Comparison of ENCODE assay signal across 17 cellular contexts in the genomic region with DNA sequence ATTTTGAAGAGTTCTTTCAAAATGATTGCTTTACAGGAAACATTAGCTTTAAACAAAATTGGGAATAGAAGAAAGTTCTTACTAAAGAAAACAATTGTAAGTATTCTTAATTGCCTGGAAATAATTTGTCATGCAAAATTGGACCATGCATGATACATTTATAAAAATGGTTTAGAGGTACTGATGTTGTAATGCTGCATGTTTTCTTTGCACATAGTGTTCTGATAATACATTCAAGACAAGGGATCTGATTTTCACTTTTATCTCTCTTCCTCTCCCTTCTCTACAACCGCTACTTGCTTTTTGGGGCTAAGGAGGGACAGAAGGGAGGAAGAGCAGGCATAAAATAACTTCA.
"Had no signal": no experiment of that assay in that cellular context is flagged by ENCODE, and none has a peak within 500 bp of the region (broad histone marks: within the 10 kb centered on the region; RNA-seq: fewer than 3 reads in every experiment).

No MANE protein-coding gene starts in this region.

- ATAC-seq: activated T-cell treated with anti-CD3 and anti-CD28 coated beads, Interleukin-2, amount 50 U/mL, for 72 hours; lower lobe of right lung; stimulated activated memory B cell treated with anti-CD40 and anti-IgM and Interleukin-4, amounts not matched to agents 10 μg/mL and 1 μg/mL and 100 μg/mL, for 72 hours had no signal

- DNase-seq: activated CD4-positive, alpha-beta T cell treated with anti-CD3 and anti-CD28 coated beads, Interleukin-2, amount 10 ng/mL, durations not matched to agents 24 days and 14 days; activated CD4-positive, CD25-positive, alpha-beta regulatory T cell; activated CD8-positive, alpha-beta memory T cell treated with anti-CD3 and anti-CD28 coated beads, Interleukin-2, amount 50 U/mL, for 48 hours; activated gamma-delta T cell treated with Interleukin-2 at 50 U/mL for 16 hours; activated naive CD8-positive, alpha-beta T cell treated with anti-CD3 and anti-CD28 coated beads for 36 hours; activated T-cell treated with anti-CD3 and anti-CD28 coated beads, Interleukin-2, amount 50 U/mL, for 72 hours; dorsolateral prefrontal cortex; lower lobe of right lung; midbrain; ovary; stimulated activated CD4-positive, alpha-beta T cell treated with anti-CD3 and anti-CD28 coated beads, Interleukin-2, amount 100 ng/mL, for 48 hours; trophoblast cell had no signal

- H3K9me3 Mint-ChIP-seq: activated CD4-positive, alpha-beta T cell treated with anti-CD3 and anti-CD28 coated beads, Interleukin-2, amount 10 ng/mL, durations not matched to agents 24 days and 14 days had no signal

- H3K27me3 Mint-ChIP-seq: activated CD4-positive, alpha-beta T cell treated with anti-CD3 and anti-CD28 coated beads, Interleukin-2, amount 10 ng/mL, durations not matched to agents 24 days and 14 days; activated naive CD8-positive, alpha-beta T cell treated with anti-CD3 and anti-CD28 coated beads for 36 hours; stimulated activated memory B cell treated with anti-CD40 and anti-IgM and Interleukin-4, amounts not matched to agents 10 μg/mL and 1 μg/mL and 100 μg/mL, for 72 hours had no signal

- H3K4me3 ChIP-seq: dorsolateral prefrontal cortex, hepatocyte, lower lobe of right lung, ovary had no signal

- H3K4me2 ChIP-seq: hepatocyte had no signal

- H3K4me1 Mint-ChIP-seq: activated CD4-positive, alpha-beta T cell treated with anti-CD3 and anti-CD28 coated beads, Interleukin-2, amount 10 ng/mL, durations not matched to agents 24 days and 14 days; activated naive CD8-positive, alpha-beta T cell treated with anti-CD3 and anti-CD28 coated beads for 36 hours; stimulated activated memory B cell treated with anti-CD40 and anti-IgM and Interleukin-4, amounts not matched to agents 10 μg/mL and 1 μg/mL and 100 μg/mL, for 72 hours had no signal

- H2AFZ ChIP-seq: hepatocyte had no signal

- H3K27me3 ChIP-seq: dorsolateral prefrontal cortex, hepatocyte, ovary had no signal

- H3K4me3 Mint-ChIP-seq: activated CD4-positive, alpha-beta T cell treated with anti-CD3 and anti-CD28 coated beads, Interleukin-2, amount 10 ng/mL, durations not matched to agents 24 days and 14 days; activated naive CD8-positive, alpha-beta T cell treated with anti-CD3 and anti-CD28 coated beads for 36 hours; activated T-cell treated with anti-CD3 and anti-CD28 coated beads, Interleukin-2, amount 50 U/mL, for 72 hours; endodermal cell; neural crest cell; stimulated activated memory B cell treated with anti-CD40 and anti-IgM and Interleukin-4, amounts not matched to agents 10 μg/mL and 1 μg/mL and 100 μg/mL, for 72 hours; T-helper 2 cell treated with Interferon-gamma antibody and Interleukin-4, amounts not matched to agents 5 μg/mL and 100 μg/mL, for 36 hours had no signal

- H3K9me3 ChIP-seq: lower lobe of right lung, ovary had no signal

- H3K27ac Mint-ChIP-seq: activated CD4-positive, alpha-beta T cell treated with anti-CD3 and anti-CD28 coated beads, Interleukin-2, amount 10 ng/mL, durations not matched to agents 24 days and 14 days; activated naive CD8-positive, alpha-beta T cell treated with anti-CD3 and anti-CD28 coated beads for 36 hours; activated T-cell treated with anti-CD3 and anti-CD28 coated beads, Interleukin-2, amount 50 U/mL, for 72 hours; stimulated activated memory B cell treated with anti-CD40 and anti-IgM and Interleukin-4, amounts not matched to agents 10 μg/mL and 1 μg/mL and 100 μg/mL, for 72 hours; T-helper 2 cell treated with Interferon-gamma antibody and Interleukin-4, amounts not matched to agents 5 μg/mL and 100 μg/mL, for 36 hours had no signal

- H3K36me3 ChIP-seq: lower lobe of right lung, ovary had no signal

- H3K27ac ChIP-seq: dorsolateral prefrontal cortex, hepatocyte, lower lobe of right lung, ovary had no signal

- H3K4me1 ChIP-seq: lower lobe of right lung had no signal

- H3K36me3 Mint-ChIP-seq: activated naive CD8-positive, alpha-beta T cell treated with anti-CD3 and anti-CD28 coated beads for 36 hours; stimulated activated memory B cell treated with anti-CD40 and anti-IgM and Interleukin-4, amounts not matched to agents 10 μg/mL and 1 μg/mL and 100 μg/mL, for 72 hours had no signal

- H3K79me2 ChIP-seq: hepatocyte had no signal
